1 cellular context compared by ENCODE assay signal in genomic region chr2:118146315-118147283, GRCh38.
A peak's percentile ranks its signal among the peaks of the same experiment; 100 is the strongest.
TF ChIP-seq lines count a peak whose summit lies in the region.

No MANE protein-coding gene starts in this region.

TF ChIP-seq in HepG2, 621 proteins besides CTCF, POLR2A, EP300 and RAD21 (continued from another document):
- peak; percentile 30; the same call in 1 of the 2 replicates for TF ChIP-seq ARID5B (CRISPR knock-in tag; IDR thresholded peaks at IDR 0.05)
- no peak for TF ChIP-seq TFDP2 (CRISPR knock-in tag; IDR thresholded peaks at IDR 0.05)
- TF ChIP-seq ARNTL (CRISPR knock-in tag; IDR thresholded peaks at IDR 0.05): 0 out of 2 replicates have a peak, but pooled peaks have one; percentile 46
- TF ChIP-seq NAIF1 (CRISPR knock-in tag; IDR thresholded peaks at IDR 0.05; ENCODE audit: borderline replicate concordance): no peak
- TF ChIP-seq ZNF816 (CRISPR knock-in tag; IDR thresholded peaks at IDR 0.05; ENCODE audit: borderline replicate concordance): no peak
- TF ChIP-seq FOXC1 (CRISPR knock-in tag; IDR thresholded peaks at IDR 0.05; ENCODE audit: borderline replicate concordance): peak; percentile 67; the same call in 1 of the 2 replicates
- no peak for TF ChIP-seq LCORL (IDR thresholded peaks at IDR 0.05)
- TF ChIP-seq LCORL (CRISPR knock-in tag; IDR thresholded peaks at IDR 0.05): peak; percentile 75
- TF ChIP-seq GATAD2A (CRISPR knock-in tag; IDR thresholded peaks at IDR 0.05): no peak
- TF ChIP-seq ZNF83 (CRISPR knock-in tag; IDR thresholded peaks at IDR 0.05; ENCODE audit: borderline replicate concordance): no peak
- TF ChIP-seq ZNF781 (CRISPR knock-in tag; IDR thresholded peaks at IDR 0.05; ENCODE audit: borderline replicate concordance, not compliant biosample characterization): no peak
- no peak for TF ChIP-seq SMC3 (IDR thresholded peaks at IDR 0.05; ENCODE audit: low read length)
- TF ChIP-seq ZNF629 (CRISPR knock-in tag; conservative IDR thresholded peaks at IDR 0.05): 0 out of 2 replicates have a peak, but pooled peaks have one; percentile 7
- TF ChIP-seq MEF2D (CRISPR knock-in tag; IDR thresholded peaks at IDR 0.05): peak; percentile 38; the same call in 1 of the 2 replicates
- peak; percentile 74 for TF ChIP-seq BCL6 (CRISPR knock-in tag; IDR thresholded peaks at IDR 0.05)
- TF ChIP-seq ZNF646 (CRISPR knock-in tag; IDR thresholded peaks at IDR 0.05): no peak
- no peak for TF ChIP-seq ZBTB46 (CRISPR knock-in tag; IDR thresholded peaks at IDR 0.05; ENCODE audit: borderline replicate concordance)
- peak; percentile 12; the same call in 1 of the 2 replicates for TF ChIP-seq RARA (CRISPR knock-in tag; IDR thresholded peaks at IDR 0.05)
- no peak for TF ChIP-seq ONECUT2 (CRISPR knock-in tag; IDR thresholded peaks at IDR 0.05)
- no peak for TF ChIP-seq GPN1 (CRISPR knock-in tag; IDR thresholded peaks at IDR 0.05; ENCODE audit: borderline replicate concordance)
- no peak for TF ChIP-seq ZNF839 (CRISPR knock-in tag; IDR thresholded peaks at IDR 0.05; ENCODE audit: borderline replicate concordance)
- TF ChIP-seq THAP7 (CRISPR knock-in tag; IDR thresholded peaks at IDR 0.05): no peak
- TF ChIP-seq NCOA1 (CRISPR knock-in tag; IDR thresholded peaks at IDR 0.05): no peak
- no peak for TF ChIP-seq DZIP1 (CRISPR knock-in tag; IDR thresholded peaks at IDR 0.05)
- TF ChIP-seq ZNF720 (CRISPR knock-in tag; IDR thresholded peaks at IDR 0.05): no peak
- no peak for TF ChIP-seq FOXA1 (IDR thresholded peaks at IDR 0.05)
- no peak for TF ChIP-seq FOXA1 (CRISPR knock-in tag; IDR thresholded peaks at IDR 0.05)
- TF ChIP-seq HNRNPLL (IDR thresholded peaks at IDR 0.05; ENCODE audit: low read depth, low read length, poor library complexity, severe bottlenecking): no peak
- no peak for TF ChIP-seq ZNF367 (CRISPR knock-in tag; IDR thresholded peaks at IDR 0.05; ENCODE audit: borderline replicate concordance)
- TF ChIP-seq CSRNP1 (CRISPR knock-in tag; IDR thresholded peaks at IDR 0.05): 0 out of 2 replicates have a peak, but pooled peaks have one; percentile 29
